In the genomic region with DNA sequence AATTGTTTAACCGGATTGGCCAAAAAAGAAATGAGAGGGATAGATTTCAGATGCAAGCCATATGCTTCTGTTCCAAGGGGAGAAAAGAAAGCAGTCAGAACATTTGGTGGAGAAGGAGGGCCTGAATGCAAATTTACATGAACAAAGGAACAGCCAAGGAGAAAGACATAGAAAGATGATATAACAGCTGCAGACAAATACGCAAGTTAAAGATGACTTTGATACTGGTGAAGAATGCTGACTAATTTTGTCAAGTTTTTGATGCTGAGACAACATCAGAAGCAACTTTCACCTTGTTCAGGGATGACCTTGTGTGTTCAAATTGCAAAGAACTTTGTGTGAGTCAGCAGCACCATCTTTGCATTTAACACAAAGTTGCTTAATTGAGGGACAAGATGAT, we compare ENCODE assay signal across 28 cellular contexts.
"Had no signal": no experiment of that assay in that cellular context is flagged by ENCODE, and none has a peak within 500 bp of the region (broad histone marks: within the 10 kb centered on the region; RNA-seq: fewer than 3 reads in every experiment).

No MANE protein-coding gene starts in this region.

- H3K4me2 ChIP-seq: hepatocyte had no signal

- ATAC-seq: foreskin keratinocyte; gastroesophageal sphincter; heart left ventricle; left cardiac atrium; left lung; mucosa of descending colon; natural killer cell treated with Interleukin-12 subunit alpha and Interleukin-12 subunit beta and Interleukin-15 and Interleukin-18, amount 100 ng/mL, for 72 hours; right cardiac atrium; stimulated activated naive CD8-positive, alpha-beta T cell treated with anti-CD3 and anti-CD28 coated beads, Interleukin-15, amount 100 ng/mL, for 72 hours had no signal

- H3K36me3 ChIP-seq: colonic mucosa, esophagus muscularis mucosa, gastroesophageal sphincter, heart left ventricle, left lung, prostate gland, suprapubic skin, transverse colon, vagina had no signal

- H3K27ac Mint-ChIP-seq: mesothelial cell of epicardium; naive B cell; natural killer cell treated with Interleukin-12 subunit alpha and Interleukin-12 subunit beta and Interleukin-15 and Interleukin-18, amount 100 ng/mL, for 72 hours; stimulated activated naive CD8-positive, alpha-beta T cell treated with anti-CD3 and anti-CD28 coated beads, Interleukin-15, amount 100 ng/mL, for 72 hours had no signal

- H3K27ac ChIP-seq: colonic mucosa, esophagus muscularis mucosa, foreskin keratinocyte, gastroesophageal sphincter, heart left ventricle, hepatocyte, left lung, prostate gland, suprapubic skin, transverse colon, vagina had no signal

- H3K4me1 ChIP-seq: colonic mucosa, foreskin keratinocyte, gastroesophageal sphincter, heart left ventricle, left lung, prostate gland, suprapubic skin, transverse colon, vagina had no signal

- H3K27me3 ChIP-seq: colonic mucosa, esophagus muscularis mucosa, foreskin keratinocyte, gastroesophageal sphincter, heart left ventricle, hepatocyte, left lung, suprapubic skin, transverse colon, vagina had no signal

- H3K79me2 ChIP-seq: hepatocyte had no signal

- H3K4me3 Mint-ChIP-seq: dendritic cell treated with granulocyte-macrophage colony-stimulating factor and Interleukin-4, amounts not matched to agents 40 ng/mL and 50 ng/mL, for 4 days; mesothelial cell of epicardium; naive B cell; natural killer cell treated with Interleukin-12 subunit alpha and Interleukin-12 subunit beta and Interleukin-15 and Interleukin-18, amount 100 ng/mL, for 72 hours; neural crest cell; stimulated activated naive CD8-positive, alpha-beta T cell treated with anti-CD3 and anti-CD28 coated beads, Interleukin-15, amount 100 ng/mL, for 72 hours had no signal

- H3K9me3 Mint-ChIP-seq: dendritic cell treated with granulocyte-macrophage colony-stimulating factor and Interleukin-4, amounts not matched to agents 40 ng/mL and 50 ng/mL, for 4 days; mesothelial cell of epicardium; naive B cell; natural killer cell treated with Interleukin-12 subunit alpha and Interleukin-12 subunit beta and Interleukin-15 and Interleukin-18, amount 100 ng/mL, for 72 hours; neural crest cell; stimulated activated naive CD8-positive, alpha-beta T cell treated with anti-CD3 and anti-CD28 coated beads, Interleukin-15, amount 100 ng/mL, for 72 hours had no signal

- H3K9me3 ChIP-seq: colonic mucosa, esophagus muscularis mucosa, gastroesophageal sphincter, heart left ventricle, left lung, mucosa of descending colon, prostate gland, suprapubic skin, transverse colon, vagina had no signal

- DNase-seq: colonic mucosa; effector memory CD4-positive, alpha-beta T cell; foreskin keratinocyte; heart left ventricle; left cardiac atrium; left lung; mesenchymal stem cell; mucosa of descending colon; naive B cell; nucleus accumbens; right cardiac atrium; small intestine; stimulated activated CD4-positive, alpha-beta T cell treated with anti-CD3 and anti-CD28 coated beads, Interleukin-1b, Interleukin-23, amount 100 ng/mL, for 48 hours; stimulated activated CD4-positive, alpha-beta T cell treated with anti-CD3 and anti-CD28 coated beads, Interleukin-4, amount 100 ng/mL, for 1 hour; stimulated activated CD8-positive, alpha-beta memory T cell treated with anti-CD3 and anti-CD28 coated beads, Interleukin-4, amount 100 ng/mL, for 48 hours; stimulated activated naive CD4-positive, alpha-beta T cell; stimulated activated naive CD8-positive, alpha-beta T cell treated with anti-CD3 and anti-CD28 coated beads, Interleukin-15, amount 100 ng/mL, for 72 hours; transverse colon had no signal

- H3K4me1 Mint-ChIP-seq: stimulated activated naive CD8-positive, alpha-beta T cell treated with anti-CD3 and anti-CD28 coated beads, Interleukin-15, amount 100 ng/mL, for 72 hours had no signal

- FAIRE-seq: small intestine had no signal

- H3K4me3 ChIP-seq: colonic mucosa, esophagus muscularis mucosa, gastroesophageal sphincter, heart left ventricle, hepatocyte, left lung, mucosa of descending colon, prostate gland, suprapubic skin, transverse colon, vagina had no signal

- H3K36me3 Mint-ChIP-seq: mesothelial cell of epicardium; naive B cell; natural killer cell treated with Interleukin-12 subunit alpha and Interleukin-12 subunit beta and Interleukin-15 and Interleukin-18, amount 100 ng/mL, for 72 hours had no signal

- H2AFZ ChIP-seq: hepatocyte had no signal
